21 cellular contexts compared by ENCODE assay signal in the genomic region with DNA sequence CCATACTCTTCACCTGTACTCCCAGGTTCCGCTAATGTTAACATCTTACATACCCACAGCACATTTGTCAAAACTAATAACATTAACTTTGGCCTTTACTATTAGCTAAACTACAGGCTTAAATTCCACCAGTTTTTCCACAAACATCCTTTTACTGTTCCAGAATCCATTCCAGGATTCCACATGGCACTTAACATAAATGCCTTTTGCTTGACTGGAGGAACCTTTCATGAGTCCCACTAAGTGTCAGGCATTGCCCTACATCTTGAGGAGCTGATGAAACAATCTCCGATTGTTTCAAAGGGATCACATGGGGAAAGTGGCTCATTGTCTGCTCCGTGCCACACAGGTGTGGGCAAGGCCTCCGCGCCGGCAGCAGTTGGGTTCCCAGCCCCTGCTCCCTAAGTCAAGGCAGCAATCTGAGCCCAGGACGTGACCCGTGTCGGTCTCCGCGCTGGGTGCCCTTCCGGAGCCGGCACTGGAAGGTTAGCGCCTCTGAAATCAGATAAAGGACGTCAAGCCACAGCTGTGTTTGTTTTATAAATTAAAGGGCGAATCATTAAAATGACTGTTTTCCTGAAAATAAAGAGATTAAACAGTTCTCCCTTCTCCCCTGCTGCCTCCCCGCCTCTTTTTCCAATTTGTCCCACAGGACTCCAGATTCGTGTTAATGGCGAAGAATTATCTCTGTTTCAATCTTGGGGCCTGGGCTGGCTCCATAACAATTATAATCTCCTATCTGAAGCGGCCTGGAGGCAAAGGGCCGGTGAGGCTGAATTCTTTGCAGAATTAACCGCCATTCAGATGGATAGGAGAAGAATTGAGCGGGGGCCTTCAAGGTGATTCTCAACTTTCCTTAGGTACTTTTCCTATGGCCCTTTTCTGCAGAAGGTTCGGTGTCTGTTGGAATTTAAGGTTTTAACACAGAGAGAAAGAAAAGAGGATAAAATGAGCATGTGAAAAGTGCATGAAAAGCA.
DNase-seq lines count a peak whose midpoint lies in the region; ATAC-seq and TF ChIP-seq lines count a peak whose summit lies in the region.
"Had no signal": no experiment of that assay in that cellular context is flagged by ENCODE, and none has a peak within 500 bp of the region (broad histone marks: within the 10 kb centered on the region; RNA-seq: fewer than 3 reads in every experiment).

No MANE protein-coding gene starts in this region.

- peaks cover 3% of the 10 kb centered on the region for H3K27me3 Mint-ChIP-seq in GM23338 (ENCODE audit: insufficient read depth, low read depth, poor library complexity)
- H3K27me3 Mint-ChIP-seq in endodermal cell (ENCODE audit: insufficient read depth), result no peaks in the 10 kb centered on the region
- H3K27me3 Mint-ChIP-seq in neural crest cell (ENCODE audit: low read depth), result no peaks in the 10 kb centered on the region

- peak overlapping the region; percentile 8 for H3K4me3 ChIP-seq in GM23338
- H3K4me3 ChIP-seq in endodermal cell (ENCODE audit: low read length), result no peak overlapping the region
- H3K4me3 ChIP-seq: gastroesophageal sphincter had no signal

- H4K20me1 ChIP-seq in GM23338 (replicated peaks; ENCODE audit: insufficient read depth), result no peaks in the 10 kb centered on the region

- peak; percentile 73 for ATAC-seq in GM23338
- ATAC-seq: gastroesophageal sphincter, right cardiac atrium had no signal

- peak overlapping the region; percentile 94 for H3K27ac ChIP-seq in GM23338 (ENCODE audit: low read depth)
- H3K27ac ChIP-seq in endodermal cell (ENCODE audit: low read depth, low read length), result no peak overlapping the region
- H3K27ac ChIP-seq: epithelial cell of prostate, gastroesophageal sphincter had no signal

- DNase-seq in GM23338 (ENCODE audit: low spot score) (peak; percentile 69), NCI-H69 (lab: John Stamatoyannopoulos, UW) (peak; percentile 92), endodermal cell (peak; percentile 87), neural crest cell (ENCODE audit: low read depth, low spot score) (no peak), NCI-H524 treated with DMSO at 0.1 percent for 48 hours (lab: John Stamatoyannopoulos, UW) (no peak), NCI-H1436 (lab: John Stamatoyannopoulos, UW) (no peak), hippocampal formation (lab: John Stamatoyannopoulos, UW) (no peak)
- no peak for DNase-seq in effector CD8-positive, alpha-beta T cell (lab: John Stamatoyannopoulos, UW)
- DNase-seq: activated CD4-positive, CD25-positive, alpha-beta regulatory T cell treated with anti-CD3 and anti-CD28 coated beads, Interleukin-2, amount 50 U/mL, for 72 hours; activated effector memory CD4-positive, alpha-beta T cell treated with Interleukin-2 at 50 U/mL for 16 hours; amygdala; KG1; midbrain; NCI-H2107; nucleus accumbens; right cardiac atrium; Right ventricle myocardium superior; stimulated activated CD4-positive, alpha-beta T cell treated with anti-CD3 and anti-CD28 coated beads, Interleukin-2, amount 100 ng/mL, for 24 hours; T-helper 2 cell had no signal

- H3K4me3 Mint-ChIP-seq in GM23338 (peak overlapping the region; percentile 23; the same call in 2 of the 3 replicates), endodermal cell (peak overlapping the region; percentile 29), neural crest cell (no peak overlapping the region)

- 11 to 19% methylated on average over 22 to 24 of the region's 24 CpGs for WGBS in endodermal cell (ENCODE audit: insufficient coverage in 1 of 2, insufficient read length in 1 of 2), 2 experiments

- H2AFZ ChIP-seq in GM23338, result no peak overlapping the region

- H3K36me3 ChIP-seq in GM23338 (ENCODE audit: insufficient read depth), result no peaks in the 10 kb centered on the region
- no peaks in the 10 kb centered on the region for H3K36me3 ChIP-seq in endodermal cell (ENCODE audit: control insufficient read depth, insufficient read depth, low read length)
- H3K36me3 ChIP-seq: gastroesophageal sphincter had no signal

- H3K79me2 ChIP-seq in GM23338 (replicated peaks; ENCODE audit: insufficient read depth), result peaks cover 16% of the 10 kb centered on the region

- peak overlapping the region; percentile 39 for H3K4me2 ChIP-seq in GM23338

- peaks cover 43% of the 10 kb centered on the region for H3K4me1 Mint-ChIP-seq in GM23338
- peaks cover 38% of the 10 kb centered on the region for H3K4me1 Mint-ChIP-seq in endodermal cell
- peaks cover 20% of the 10 kb centered on the region for H3K4me1 Mint-ChIP-seq in neural crest cell

- no peaks in the 10 kb centered on the region for H3K27me3 ChIP-seq in GM23338 (ENCODE audit: insufficient read depth)
- H3K27me3 ChIP-seq in endodermal cell (ENCODE audit: control insufficient read depth, insufficient read depth, low read length, poor library complexity, severe bottlenecking), result no peaks in the 10 kb centered on the region
- H3K27me3 ChIP-seq: gastroesophageal sphincter had no signal

- H3K9me3 ChIP-seq in endodermal cell (ENCODE audit: control insufficient read depth, low read length), result no peaks in the 10 kb centered on the region
- H3K9me3 ChIP-seq: gastroesophageal sphincter had no signal

- H3F3A ChIP-seq in GM23338 (replicated peaks; ENCODE audit: low read depth), result peaks cover 5% of the 10 kb centered on the region; the same call in 1 of the 2 replicates

- H3K36me3 Mint-ChIP-seq in GM23338 (ENCODE audit: low read depth), result peaks cover 13% of the 10 kb centered on the region; the same call in 2 of the 3 replicates
- H3K36me3 Mint-ChIP-seq in endodermal cell (ENCODE audit: low read depth), result no peaks in the 10 kb centered on the region
- no peaks in the 10 kb centered on the region for H3K36me3 Mint-ChIP-seq in neural crest cell (ENCODE audit: low read depth)

- peaks cover 59% of the 10 kb centered on the region for H3K4me1 ChIP-seq in GM23338 (ENCODE audit: insufficient read depth)
- peaks cover 22% of the 10 kb centered on the region for H3K4me1 ChIP-seq in endodermal cell (ENCODE audit: control insufficient read depth, insufficient read depth, low read length)
- H3K4me1 ChIP-seq: gastroesophageal sphincter had no signal

- H3K9me3 Mint-ChIP-seq in GM23338, result no peaks in the 10 kb centered on the region; the same call in 1 of the 3 replicates
- H3K9me3 Mint-ChIP-seq in endodermal cell, result no peaks in the 10 kb centered on the region
- H3K9me3 Mint-ChIP-seq in neural crest cell, result no peaks in the 10 kb centered on the region

- H3K27ac Mint-ChIP-seq in GM23338, result peak overlapping the region; percentile 92
- H3K27ac Mint-ChIP-seq in endodermal cell, result peak overlapping the region; percentile 88
- peak overlapping the region; percentile 83 for H3K27ac Mint-ChIP-seq in neural crest cell (ENCODE audit: unreplicated experiment)

- H3K9ac ChIP-seq in endodermal cell (ENCODE audit: extremely low read depth, low read length, poor library complexity, severe bottlenecking), result peak overlapping the region; percentile 1

- TF ChIP-seq CTCF in GM23338 (conservative IDR thresholded peaks at IDR 0.05; ENCODE audit: low read depth in 2 of 2), result no peak
- TF ChIP-seq CTCF in endodermal cell (conservative IDR thresholded peaks at IDR 0.05), result no peak
- no peak for TF ChIP-seq CTCF in neural crest cell (conservative IDR thresholded peaks at IDR 0.05)

- no peaks in the 10 kb centered on the region for H3K9me2 ChIP-seq in GM23338 (ENCODE audit: insufficient read depth)

Comparison
In these comparisons a context has a peak if more than half of its experiments do, and no peak if none do; other contexts are left out.
1. DNase-seq: peak in GM23338 (single experiment), NCI-H69 (single experiment) and endodermal cell (single experiment); none in neural crest cell (single experiment), NCI-H524 treated with DMSO at 0.1 percent for 48 hours (single experiment), NCI-H1436 (single experiment), effector CD8-positive, alpha-beta T cell (single experiment) and hippocampal formation (0 of 2).
2. Peak in every context shown above with its lines, with median percentiles within 50 percentile points of each other: H3K27ac Mint-ChIP-seq.